In genomic region chr21:35234725-35235124, GRCh38 we compare ENCODE assay signal across 14 cellular contexts.
DNase-seq lines count a peak whose midpoint lies in the region; ATAC-seq and TF ChIP-seq lines count a peak whose summit lies in the region.
"Had no signal": no experiment of that assay in that cellular context is flagged by ENCODE, and none has a peak within 500 bp of the region (broad histone marks: within the 10 kb centered on the region; RNA-seq: fewer than 3 reads in every experiment).

No MANE protein-coding gene starts in this region.

- WGBS in upper lobe of left lung, 2 donors, result 64 to 66% methylated on average over 5 of the region's 5 CpGs
- 73% methylated on average over 5 of the region's 5 CpGs for WGBS in right cardiac atrium

- H3K4me1 ChIP-seq in upper lobe of left lung, result no peaks in the 10 kb centered on the region
- no peaks in the 10 kb centered on the region for H3K4me1 ChIP-seq in right cardiac atrium (ENCODE audit: control insufficient read depth, insufficient read depth, low read length)

- H3K27me3 ChIP-seq in upper lobe of left lung (no peaks in the 10 kb centered on the region), right cardiac atrium (ENCODE audit: control insufficient read depth, insufficient read depth) (no peaks in the 10 kb centered on the region)

- peak; percentile 20 for DNase-seq in GM03348 (ENCODE audit: low spot score)
- peak; percentile 52 for DNase-seq in H4 (ENCODE audit: low spot score)
- DNase-seq in NOMO-1 treated with DMSO at 0.1 percent for 48 hours (lab: John Stamatoyannopoulos, UW; ENCODE audit: unreplicated experiment), result peak; percentile 89
- peak; percentile 85 for DNase-seq in fibroblast of peridontal ligament (ENCODE audit: extremely low read depth)
- no peak for DNase-seq in NCI-H2029 (lab: John Stamatoyannopoulos, UW)
- no peak for DNase-seq in ACHN
- DNase-seq in upper lobe of left lung, result no peak
- no peak for DNase-seq in right cardiac atrium
- DNase-seq: activated naive CD4-positive, alpha-beta T cell treated with anti-CD3 and anti-CD28 coated beads for 36 hours; CD8-positive, alpha-beta T cell; effector memory CD4-positive, alpha-beta T cell; hypothalamus; NCI-H1436 treated with DMSO at 0.1 percent for 48 hours; PC-9 had no signal

- TF ChIP-seq POLR2A in upper lobe of left lung (IDR thresholded peaks at IDR 0.05), result no peak

- H3K4me3 ChIP-seq in upper lobe of left lung (no peak overlapping the region), right cardiac atrium (ENCODE audit: low read length) (no peak overlapping the region)
- H3K4me3 ChIP-seq: PC-9 had no signal

- H3K9me3 ChIP-seq in upper lobe of left lung, result peaks cover 0 to 7% (median 0%) of the 10 kb centered on the region in 4 donors
- H3K9me3 ChIP-seq in right cardiac atrium (ENCODE audit: control insufficient read depth, low read length), result no peaks in the 10 kb centered on the region

- H3K27ac ChIP-seq in upper lobe of left lung (no peak overlapping the region), right cardiac atrium (ENCODE audit: low read length) (no peak overlapping the region)
- H3K27ac ChIP-seq: PC-9 had no signal

- intact Hi-C loops in right cardiac atrium (cut with DNase I), result no loop called here

- no peaks in the 10 kb centered on the region for H3K36me3 ChIP-seq in upper lobe of left lung

- no peak for TF ChIP-seq EP300 in upper lobe of left lung (IDR thresholded peaks at IDR 0.05)

- TF ChIP-seq CTCF in upper lobe of left lung (IDR thresholded peaks at IDR 0.05), result no peak

- in situ Hi-C loops in ACHN (cut with HindIII; ENCODE audit: low pct_ligation_motif_present, low pct_unique_long_range_greater_than_20kb, low sequenced_read_pairs), result no loop called here

- ATAC-seq in upper lobe of left lung (ENCODE audit: low FRiP score in 2 of 2) (no peak), right cardiac atrium (no peak)
- ATAC-seq: CD8-positive, alpha-beta T cell had no signal

Comparison
In these comparisons a context has a peak if more than half of its experiments do, and no peak if none do; other contexts are left out.
1. DNase-seq: peak in GM03348 (single experiment), H4 (single experiment), NOMO-1 treated with DMSO at 0.1 percent for 48 hours (single experiment) and fibroblast of peridontal ligament (single experiment); none in NCI-H2029 (single experiment), ACHN (single experiment), upper lobe of left lung (0 of 2) and right cardiac atrium (0 of 3).